Comparison of ENCODE assay signal across 2 cellular contexts in the genomic region with DNA sequence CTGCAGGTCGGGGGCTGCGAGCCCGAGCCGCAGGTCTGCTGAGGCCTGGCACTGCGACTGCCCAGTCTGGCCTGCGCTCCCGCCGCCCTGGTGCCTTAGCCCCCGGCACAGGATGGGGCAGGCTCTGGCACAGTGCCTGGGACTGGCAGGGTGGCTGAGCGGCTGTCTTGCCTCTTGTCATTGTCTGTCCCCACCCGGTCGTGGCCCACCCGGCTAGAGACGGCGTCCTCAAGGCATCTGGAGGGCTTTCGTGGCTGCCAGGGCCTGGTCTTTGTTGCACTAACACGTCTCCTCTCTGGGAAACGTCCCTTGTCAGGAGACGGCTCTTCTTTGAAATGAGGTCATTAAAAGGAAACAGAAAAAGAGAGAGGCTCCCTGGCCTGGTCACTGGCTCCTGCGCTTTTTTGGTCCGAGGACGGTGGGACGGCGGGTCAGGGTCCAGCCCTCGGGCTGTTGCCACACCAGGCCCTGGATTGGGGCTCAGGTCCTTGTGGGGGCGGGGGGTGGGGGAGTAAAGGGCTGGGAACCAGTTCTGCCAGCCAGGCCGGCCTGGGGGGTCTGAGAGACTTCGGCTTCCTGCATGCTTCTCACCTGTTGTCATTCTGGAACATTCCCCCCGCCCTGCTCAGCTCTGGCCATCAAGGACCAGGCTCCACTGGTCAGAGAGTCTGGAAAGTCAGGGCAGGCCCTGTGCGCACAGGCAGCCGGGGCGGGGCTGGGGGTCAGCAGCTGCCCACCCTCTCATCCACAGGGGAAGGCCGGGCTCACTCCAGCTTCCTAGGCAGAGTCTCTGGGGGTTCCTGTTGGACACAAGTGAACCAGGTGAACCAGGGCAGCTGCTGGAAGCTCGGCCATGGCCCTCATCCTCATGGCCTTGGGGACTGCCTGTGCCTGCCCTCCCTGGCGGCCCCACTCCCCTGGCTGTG.
TF ChIP-seq lines count a peak whose summit lies in the region.

No MANE protein-coding gene starts in this region.

TF ChIP-seq in liver, 16 proteins besides CTCF, POLR2A, EP300 and RAD21:
- TF ChIP-seq HNF4A (conservative IDR thresholded peaks at IDR 0.05) (peak; percentile 44 to 56), REST (IDR thresholded peaks at IDR 0.05) (no peak)

TF ChIP-seq in HepG2, 621 proteins besides CTCF, POLR2A, EP300 and RAD21:
- TF ChIP-seq MAZ (IDR thresholded peaks at IDR 0.05; ENCODE audit: borderline replicate concordance, low read depth, low read length) (no peak), MAZ (CRISPR knock-in tag; IDR thresholded peaks at IDR 0.05; ENCODE audit: low read depth) (no peak), CEBPB (IDR thresholded peaks at IDR 0.05; ENCODE audit: borderline replicate concordance, low read depth, low read length) (no peak), STAT6 (CRISPR knock-in tag; IDR thresholded peaks at IDR 0.05; ENCODE audit: borderline replicate concordance) (no peak), ZNF124 (CRISPR knock-in tag; IDR thresholded peaks at IDR 0.05) (no peak), ZSCAN25 (CRISPR knock-in tag; IDR thresholded peaks at IDR 0.05) (no peak), HOXA7 (CRISPR knock-in tag; IDR thresholded peaks at IDR 0.05) (no peak), ZNF724P (CRISPR knock-in tag; IDR thresholded peaks at IDR 0.05; ENCODE audit: borderline replicate concordance) (no peak), HIC2 (CRISPR knock-in tag; IDR thresholded peaks at IDR 0.05; ENCODE audit: low read depth) (no peak), TAF1 (CRISPR knock-in tag; IDR thresholded peaks at IDR 0.05) (no peak)
- TF ChIP-seq, protein P1, sequence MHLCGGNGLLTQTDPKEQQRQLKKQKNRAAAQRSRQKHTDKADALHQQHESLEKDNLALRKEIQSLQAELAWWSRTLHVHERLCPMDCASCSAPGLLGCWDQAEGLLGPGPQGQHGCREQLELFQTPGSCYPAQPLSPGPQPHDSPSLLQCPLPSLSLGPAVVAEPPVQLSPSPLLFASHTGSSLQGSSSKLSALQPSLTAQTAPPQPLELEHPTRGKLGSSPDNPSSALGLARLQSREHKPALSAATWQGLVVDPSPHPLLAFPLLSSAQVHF (CRISPR knock-in tag; IDR thresholded peaks at IDR 0.05): no peak
